In the genomic region with DNA sequence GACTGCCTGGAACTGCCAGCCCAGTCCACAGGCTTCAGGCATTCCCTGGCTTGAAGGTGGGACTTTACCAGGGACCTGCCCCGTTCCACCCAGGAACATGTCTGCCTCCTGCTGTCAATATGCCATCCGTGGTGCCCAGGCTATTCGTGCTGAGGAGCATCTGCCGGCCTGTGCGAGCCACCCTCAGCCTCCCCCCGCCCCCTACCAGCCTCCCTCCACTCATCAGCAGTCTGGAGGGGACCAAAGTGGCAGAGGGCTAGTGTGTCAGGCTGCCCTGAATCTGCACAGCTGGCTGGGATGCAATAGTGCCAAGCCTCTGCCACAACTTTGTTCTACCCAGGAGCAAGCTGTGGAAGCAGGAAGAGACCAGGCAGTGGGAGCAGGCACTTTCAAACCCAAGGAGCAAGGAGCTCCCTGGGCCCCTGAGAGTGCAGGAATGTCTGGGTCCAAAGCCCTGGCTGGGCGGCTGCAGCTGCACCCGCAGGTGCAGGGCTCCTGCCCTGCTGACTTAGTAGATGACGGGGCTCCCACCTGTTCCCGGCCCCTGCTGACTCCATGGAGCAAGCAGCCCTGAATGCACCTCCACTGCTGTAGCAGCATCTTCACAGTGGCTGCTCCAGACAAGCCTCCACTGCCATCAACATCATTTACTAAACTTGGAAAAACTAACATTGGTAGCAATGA, we compare ENCODE assay signal across 36 cellular contexts.
"Had no signal": no experiment of that assay in that cellular context is flagged by ENCODE, and none has a peak within 500 bp of the region (broad histone marks: within the 10 kb centered on the region; RNA-seq: fewer than 3 reads in every experiment).

No MANE protein-coding gene starts in this region.

- H3K4me3 Mint-ChIP-seq: activated B cell treated with CpG ODN at 0.5 μM for 24 hours; activated CD4-positive, alpha-beta memory T cell treated with anti-CD3 and anti-CD28 coated beads, Interleukin-2, amount 10 ng/mL, durations not matched to agents 7 days and 5 days; activated CD4-positive, alpha-beta T cell treated with anti-CD3 and anti-CD28 coated beads, Interleukin-2, amount 10 ng/mL, durations not matched to agents 24 days and 14 days; activated CD8-positive, alpha-beta memory T cell treated with anti-CD3 and anti-CD28 coated beads, Interleukin-2, amount 10 ng/mL, durations not matched to agents 7 days and 5 days; activated CD8-positive, alpha-beta T cell treated with anti-CD3 and anti-CD28 coated beads, Interleukin-2, amount 10 ng/mL, durations not matched to agents 7 days and 5 days; activated naive CD4-positive, alpha-beta T cell treated with anti-CD3 and anti-CD28 coated beads, Interleukin-2, amount 10 ng/mL, durations not matched to agents 7 days and 5 days; activated naive CD4-positive, alpha-beta T cell treated with anti-CD3 and anti-CD28 coated beads, Interleukin-2, amount 50 U/mL, for 24 hours; activated naive CD8-positive, alpha-beta T cell; activated naive CD8-positive, alpha-beta T cell treated with anti-CD3 and anti-CD28 coated beads, Interleukin-2, amount 10 ng/mL, durations not matched to agents 7 days and 5 days; activated naive CD8-positive, alpha-beta T cell treated with anti-CD3 and anti-CD28 coated beads, Interleukin-2, amount 50 U/mL, for 24 hours; activated T-cell treated with anti-CD3 and anti-CD28 coated beads, Interleukin-2, amount 50 U/mL, for 24 hours; brain; central memory CD8-positive, alpha-beta T cell; T-helper 1 cell treated with Interleukin-12 subunit alpha and Interleukin-12 subunit beta and Interleukin-4 antibody, amounts not matched to agents 30 μg/mL and 1 μg/mL, for 36 hours; T-helper 2 cell treated with Interferon-gamma antibody and Interleukin-4, amounts not matched to agents 5 μg/mL and 100 μg/mL, for 36 hours had no signal

- H3K36me3 ChIP-seq: ascending aorta, cardiac muscle cell had no signal

- H3K27me3 Mint-ChIP-seq: activated B cell treated with CpG ODN at 0.5 μM for 24 hours; activated CD4-positive, alpha-beta memory T cell treated with anti-CD3 and anti-CD28 coated beads, Interleukin-2, amount 10 ng/mL, durations not matched to agents 7 days and 5 days; activated CD4-positive, alpha-beta T cell treated with anti-CD3 and anti-CD28 coated beads, Interleukin-2, amount 10 ng/mL, durations not matched to agents 24 days and 14 days; activated CD8-positive, alpha-beta memory T cell treated with anti-CD3 and anti-CD28 coated beads, Interleukin-2, amount 10 ng/mL, durations not matched to agents 7 days and 5 days; activated naive CD4-positive, alpha-beta T cell treated with anti-CD3 and anti-CD28 coated beads, Interleukin-2, amount 10 ng/mL, durations not matched to agents 7 days and 5 days; activated naive CD4-positive, alpha-beta T cell treated with anti-CD3 and anti-CD28 coated beads, Interleukin-2, amount 50 U/mL, for 24 hours; activated naive CD8-positive, alpha-beta T cell; activated naive CD8-positive, alpha-beta T cell treated with anti-CD3 and anti-CD28 coated beads, Interleukin-2, amount 10 ng/mL, durations not matched to agents 7 days and 5 days; activated naive CD8-positive, alpha-beta T cell treated with anti-CD3 and anti-CD28 coated beads, Interleukin-2, amount 50 U/mL, for 24 hours; activated T-cell treated with anti-CD3 and anti-CD28 coated beads, Interleukin-2, amount 50 U/mL, for 24 hours; central memory CD8-positive, alpha-beta T cell had no signal

- H3K9me3 Mint-ChIP-seq: activated B cell treated with CpG ODN at 0.5 μM for 24 hours; activated naive CD4-positive, alpha-beta T cell treated with anti-CD3 and anti-CD28 coated beads, Interleukin-2, amount 50 U/mL, for 24 hours; brain had no signal

- H3K9me3 ChIP-seq: ascending aorta had no signal

- ATAC-seq: activated CD8-positive, alpha-beta memory T cell treated with anti-CD3 and anti-CD28 coated beads, Interleukin-2, amount 10 ng/mL, durations not matched to agents 7 days and 5 days; activated CD8-positive, alpha-beta T cell treated with anti-CD3 and anti-CD28 coated beads, Interleukin-2, amount 10 ng/mL, durations not matched to agents 7 days and 5 days; activated naive CD8-positive, alpha-beta T cell treated with anti-CD3 and anti-CD28 coated beads, Interleukin-2, amount 50 U/mL, for 24 hours had no signal

- H3K27ac Mint-ChIP-seq: activated B cell treated with CpG ODN at 0.5 μM for 24 hours; activated CD4-positive, alpha-beta memory T cell treated with anti-CD3 and anti-CD28 coated beads, Interleukin-2, amount 10 ng/mL, durations not matched to agents 7 days and 5 days; activated CD4-positive, alpha-beta T cell treated with anti-CD3 and anti-CD28 coated beads, Interleukin-2, amount 10 ng/mL, durations not matched to agents 24 days and 14 days; activated CD8-positive, alpha-beta memory T cell treated with anti-CD3 and anti-CD28 coated beads, Interleukin-2, amount 10 ng/mL, durations not matched to agents 7 days and 5 days; activated CD8-positive, alpha-beta T cell treated with anti-CD3 and anti-CD28 coated beads, Interleukin-2, amount 10 ng/mL, durations not matched to agents 7 days and 5 days; activated naive CD4-positive, alpha-beta T cell treated with anti-CD3 and anti-CD28 coated beads, Interleukin-2, amount 10 ng/mL, durations not matched to agents 7 days and 5 days; activated naive CD4-positive, alpha-beta T cell treated with anti-CD3 and anti-CD28 coated beads, Interleukin-2, amount 50 U/mL, for 24 hours; activated naive CD8-positive, alpha-beta T cell; activated naive CD8-positive, alpha-beta T cell treated with anti-CD3 and anti-CD28 coated beads, Interleukin-2, amount 10 ng/mL, durations not matched to agents 7 days and 5 days; activated naive CD8-positive, alpha-beta T cell treated with anti-CD3 and anti-CD28 coated beads, Interleukin-2, amount 50 U/mL, for 24 hours; activated T-cell treated with anti-CD3 and anti-CD28 coated beads, Interleukin-2, amount 50 U/mL, for 24 hours; activated T-helper 2 cell treated with anti-CD3 and anti-CD28 coated beads, Interferon-gamma antibody, Interleukin-2, Interleukin-4, amounts not matched to agents 10 μg/mL and 5 μg/mL and 100 μg/mL, durations not matched to agents 14 hours and 24 hours and 36 hours; brain; T-helper 1 cell treated with Interleukin-12 subunit alpha and Interleukin-12 subunit beta and Interleukin-4 antibody, amounts not matched to agents 30 μg/mL and 1 μg/mL, for 36 hours; T-helper 2 cell treated with Interferon-gamma antibody and Interleukin-4, amounts not matched to agents 5 μg/mL and 100 μg/mL, for 36 hours had no signal

- H3K36me3 Mint-ChIP-seq: activated CD8-positive, alpha-beta memory T cell treated with anti-CD3 and anti-CD28 coated beads, Interleukin-2, amount 10 ng/mL, durations not matched to agents 7 days and 5 days; activated naive CD4-positive, alpha-beta T cell treated with anti-CD3 and anti-CD28 coated beads, Interleukin-2, amount 10 ng/mL, durations not matched to agents 7 days and 5 days; activated naive CD4-positive, alpha-beta T cell treated with anti-CD3 and anti-CD28 coated beads, Interleukin-2, amount 50 U/mL, for 24 hours; activated naive CD8-positive, alpha-beta T cell; activated naive CD8-positive, alpha-beta T cell treated with anti-CD3 and anti-CD28 coated beads, Interleukin-2, amount 10 ng/mL, durations not matched to agents 7 days and 5 days; brain had no signal

- H3K4me3 ChIP-seq: ascending aorta, cardiac muscle cell had no signal

- H3K27ac ChIP-seq: ascending aorta, cardiac muscle cell, VCaP had no signal

- H3K27me3 ChIP-seq: ascending aorta, cardiac muscle cell had no signal

- H3K4me1 Mint-ChIP-seq: activated B cell treated with CpG ODN at 0.5 μM for 24 hours; activated CD4-positive, alpha-beta memory T cell treated with anti-CD3 and anti-CD28 coated beads, Interleukin-2, amount 10 ng/mL, durations not matched to agents 7 days and 5 days; activated CD4-positive, alpha-beta T cell treated with anti-CD3 and anti-CD28 coated beads, Interleukin-2, amount 10 ng/mL, durations not matched to agents 24 days and 14 days; activated CD8-positive, alpha-beta memory T cell treated with anti-CD3 and anti-CD28 coated beads, Interleukin-2, amount 10 ng/mL, durations not matched to agents 7 days and 5 days; activated naive CD4-positive, alpha-beta T cell treated with anti-CD3 and anti-CD28 coated beads, Interleukin-2, amount 10 ng/mL, durations not matched to agents 7 days and 5 days; activated naive CD4-positive, alpha-beta T cell treated with anti-CD3 and anti-CD28 coated beads, Interleukin-2, amount 50 U/mL, for 24 hours; activated naive CD8-positive, alpha-beta T cell treated with anti-CD3 and anti-CD28 coated beads, Interleukin-2, amount 10 ng/mL, durations not matched to agents 7 days and 5 days; activated naive CD8-positive, alpha-beta T cell treated with anti-CD3 and anti-CD28 coated beads, Interleukin-2, amount 50 U/mL, for 24 hours; brain; central memory CD8-positive, alpha-beta T cell had no signal

- H3K4me1 ChIP-seq: ascending aorta had no signal

- DNase-seq: activated B cell treated with CpG ODN at 0.5 μM for 24 hours; activated CD4-positive, alpha-beta memory T cell treated with anti-CD3 and anti-CD28 coated beads, Interleukin-2, amount 10 ng/mL, durations not matched to agents 7 days and 5 days; activated CD4-positive, alpha-beta T cell treated with anti-CD3 and anti-CD28 coated beads for 4 hours; activated CD4-positive, alpha-beta T cell treated with anti-CD3 and anti-CD28 coated beads, Interleukin-2, amount 10 ng/mL, durations not matched to agents 24 days and 14 days; activated CD4-positive, alpha-beta T cell treated with anti-CD3 and anti-CD28 coated beads, Interleukin-2, amount 50 U/mL, for 1 hour; activated CD4-positive, alpha-beta T cell treated with anti-CD3 and anti-CD28 coated beads, Interleukin-2, amount 50 U/mL, for 4 hours; activated CD4-positive, CD25-positive, alpha-beta regulatory T cell treated with anti-CD3 and anti-CD28 coated beads, Interleukin-2, amount 50 U/mL, for 72 hours; activated CD8-positive, alpha-beta memory T cell treated with anti-CD3 and anti-CD28 coated beads for 24 hours; activated CD8-positive, alpha-beta memory T cell treated with anti-CD3 and anti-CD28 coated beads, Interleukin-2, amount 10 ng/mL, durations not matched to agents 7 days and 5 days; activated CD8-positive, alpha-beta memory T cell treated with anti-CD3 and anti-CD28 coated beads, Interleukin-2, amount 50 U/mL, for 48 hours; activated CD8-positive, alpha-beta T cell treated with anti-CD3 and anti-CD28 coated beads, Interleukin-2, amount 10 ng/mL, durations not matched to agents 7 days and 5 days; activated effector memory CD4-positive, alpha-beta T cell treated with Interleukin-2 at 50 U/mL for 16 hours; activated gamma-delta T cell; activated naive CD4-positive, alpha-beta T cell treated with anti-CD3 and anti-CD28 coated beads, Interleukin-2, amount 10 ng/mL, durations not matched to agents 7 days and 5 days; activated naive CD4-positive, alpha-beta T cell treated with Interleukin-2 at 50 U/mL for 16 hours; activated naive CD8-positive, alpha-beta T cell treated with anti-CD3 and anti-CD28 coated beads, Interleukin-2, amount 10 ng/mL, durations not matched to agents 7 days and 5 days; activated naive CD8-positive, alpha-beta T cell treated with anti-CD3 and anti-CD28 coated beads, Interleukin-2, amount 50 U/mL, for 24 hours; activated T-cell treated with anti-CD3 and anti-CD28 coated beads, Interleukin-2, amount 50 U/mL, for 24 hours; activated T-cell treated with anti-CD3 and anti-CD28 coated beads, Interleukin-2, amount 50 U/mL, for 48 hours; amygdala; anterior cingulate cortex; caudate nucleus; cerebellar nuclear complex; T-helper 1 cell; T-helper 2 cell; T-helper 9 cell had no signal
